ENCODE assay signal across 11 cellular contexts in genomic region chr2:65070856-65071255, GRCh38. TPM values are rescaled to one million over a fixed set of nuclear protein-coding genes. Genes with fewer than 3 reads are reported as not detected.
DNase-seq lines count a peak whose midpoint lies in the region; ATAC-seq and TF ChIP-seq lines count a peak whose summit lies in the region.
"Had no signal": no experiment of that assay in that cellular context is flagged by ENCODE, and none has a peak within 500 bp of the region (broad histone marks: within the 10 kb centered on the region; RNA-seq: fewer than 3 reads in every experiment).

No MANE protein-coding gene starts in this region.

- H3K4me1 Mint-ChIP-seq in HFFc6 (ENCODE audit: low read depth) (peaks cover 48% of the 10 kb centered on the region), chondrocyte (ENCODE audit: low read depth) (peaks cover 35% of the 10 kb centered on the region)

- no peaks in the 10 kb centered on the region for H3K9me3 ChIP-seq in BLaER1 treated with 17β-estradiol and CSF1 and Interleukin-3, amounts not matched to agents 10 nM and 100 nM (replicated peaks in 1 of 11)
- no peaks in the 10 kb centered on the region for H3K9me3 ChIP-seq in neutrophil

- peaks cover 51 to 72% (median 55%) of the 10 kb centered on the region in 10 experiments for H3K4me1 ChIP-seq in BLaER1 treated with 17β-estradiol and CSF1 and Interleukin-3, amounts not matched to agents 10 nM and 100 nM
- H3K4me1 ChIP-seq in neutrophil (ENCODE audit: control insufficient read depth in 1 of 2, insufficient read depth in 1 of 2, low read depth in 1 of 2, low read length in 1 of 2) = peaks cover 11 to 13% of the 10 kb centered on the region in 2 experiments

- H3K36me3 Mint-ChIP-seq in HFFc6 (ENCODE audit: low read depth) (peaks cover 15% of the 10 kb centered on the region), chondrocyte (ENCODE audit: low read depth) (peaks cover 13% of the 10 kb centered on the region)
- H3K36me3 Mint-ChIP-seq: activated CD8-positive, alpha-beta memory T cell treated with anti-CD3 and anti-CD28 coated beads, Interleukin-2, amount 10 ng/mL, durations not matched to agents 7 days and 5 days had no signal

- H3K36me3 ChIP-seq in BLaER1 treated with 17β-estradiol and CSF1 and Interleukin-3, amounts not matched to agents 10 nM and 100 nM = peaks cover 51 to 67% (median 65%) of the 10 kb centered on the region in 11 experiments
- H3K36me3 ChIP-seq in neutrophil = peaks cover 47% of the 10 kb centered on the region

- H3K9ac ChIP-seq in BLaER1 treated with 17β-estradiol and CSF1 and Interleukin-3, amounts not matched to agents 10 nM and 100 nM = peak overlapping the region in 9 of 11 experiments; percentile 0 to 60 (median 34); a peak in 10 of 22 replicates

- TF ChIP-seq CTCF in HFFc6 (IDR thresholded peaks at IDR 0.05) (no peak), chondrocyte (IDR thresholded peaks at IDR 0.05) (no peak), neutrophil (IDR thresholded peaks at IDR 0.05) (no peak)

- H3K27me3 ChIP-seq in BLaER1 treated with 17β-estradiol and CSF1 and Interleukin-3, amounts not matched to agents 10 nM and 100 nM = no peaks in the 10 kb centered on the region
- no peaks in the 10 kb centered on the region for H3K27me3 ChIP-seq in neutrophil

- H3K27me3 Mint-ChIP-seq in HFFc6 (ENCODE audit: insufficient read depth) (peaks cover 2% of the 10 kb centered on the region), chondrocyte (ENCODE audit: low read depth) (no peaks in the 10 kb centered on the region)
- H3K27me3 Mint-ChIP-seq: activated CD8-positive, alpha-beta memory T cell treated with anti-CD3 and anti-CD28 coated beads, Interleukin-2, amount 10 ng/mL, durations not matched to agents 7 days and 5 days had no signal

- H3K27ac ChIP-seq in BLaER1 treated with 17β-estradiol and CSF1 and Interleukin-3, amounts not matched to agents 10 nM and 100 nM = peak overlapping the region in 10 of 11 experiments; percentile 21 to 76 (median 63); a peak in 16 of 22 replicates
- peak overlapping the region; percentile 13 for H3K27ac ChIP-seq in neutrophil

- H3K4me2 ChIP-seq in BLaER1 treated with 17β-estradiol and CSF1 and Interleukin-3, amounts not matched to agents 10 nM and 100 nM = peak overlapping the region; percentile 68 to 95 (median 82)

- H3K4me3 ChIP-seq in BLaER1 treated with 17β-estradiol and CSF1 and Interleukin-3, amounts not matched to agents 10 nM and 100 nM = no peak overlapping the region
- H3K4me3 ChIP-seq in neutrophil (ENCODE audit: low read depth in 1 of 2, low read length in 1 of 2) = no peak overlapping the region

- no peak for ATAC-seq in GM18861 (IDR thresholded peaks at IDR 0.05; ENCODE audit: unreplicated experiment)
- ATAC-seq: activated CD8-positive, alpha-beta memory T cell treated with anti-CD3 and anti-CD28 coated beads, Interleukin-2, amount 10 ng/mL, durations not matched to agents 7 days and 5 days had no signal

- H3K9me3 Mint-ChIP-seq in HFFc6 = no peaks in the 10 kb centered on the region
- H3K9me3 Mint-ChIP-seq in chondrocyte (ENCODE audit: low read depth) = no peaks in the 10 kb centered on the region

- H3K4me3 Mint-ChIP-seq in HFFc6 = peak overlapping the region; percentile 29; the same call in 1 of the 2 replicates
- H3K4me3 Mint-ChIP-seq in chondrocyte (ENCODE audit: unreplicated experiment) = no peak overlapping the region
- H3K4me3 Mint-ChIP-seq: activated CD8-positive, alpha-beta memory T cell treated with anti-CD3 and anti-CD28 coated beads, Interleukin-2, amount 10 ng/mL, durations not matched to agents 7 days and 5 days had no signal

- DNase-seq in HFFc6 = no peak
- DNase-seq in chondrocyte (ENCODE audit: low spot score) = no peak
- DNase-seq in NCI-H510A (lab: John Stamatoyannopoulos, UW) = no peak
- no peak for DNase-seq in NCI-H524 treated with DMSO at 0.1 percent for 48 hours (lab: John Stamatoyannopoulos, UW)
- DNase-seq in NOMO-1 (lab: John Stamatoyannopoulos, UW; ENCODE audit: unreplicated experiment in 2 of 2) = no peak
- DNase-seq: activated CD8-positive, alpha-beta memory T cell treated with anti-CD3 and anti-CD28 coated beads, Interleukin-2, amount 10 ng/mL, durations not matched to agents 7 days and 5 days; NCI-H1092 treated with DMSO at 0.1 percent for 48 hours; stimulated activated CD4-positive, alpha-beta T cell treated with anti-CD3 and anti-CD28 coated beads, Interleukin-12 subunit alpha, Interleukin-12 subunit beta, amount 100 ng/mL, for 4 hours had no signal

- peaks cover 14 to 77% (median 53%) of the 10 kb centered on the region in 11 experiments; a peak in 21 of 22 replicates for H4K20me1 ChIP-seq in BLaER1 treated with 17β-estradiol and CSF1 and Interleukin-3, amounts not matched to agents 10 nM and 100 nM

- peak overlapping the region; percentile 84 for H3K27ac Mint-ChIP-seq in HFFc6
- H3K27ac Mint-ChIP-seq in chondrocyte (ENCODE audit: unreplicated experiment) = peak overlapping the region; percentile 94
- H3K27ac Mint-ChIP-seq: activated CD8-positive, alpha-beta memory T cell treated with anti-CD3 and anti-CD28 coated beads, Interleukin-2, amount 10 ng/mL, durations not matched to agents 7 days and 5 days had no signal

RNA-seq across cellular contexts. Expression of gene CEP68, which starts 14.6 kb away (rescaled TPM):
- 1 to 10 TPM; 5.7 to 9.7 (median 7.1) TPM for total RNA-seq in HFFc6 (2021; fragmentation: NEBNext Ultra II Directional; extraction: Animal tissue kit (Norgen Biotek cat#: 25700))
- 9.0 to 13.0 TPM (median 12.2 TPM) in 3 replicates for total RNA-seq in chondrocyte

RNA-seq across cellular contexts. Expression of gene RAB1A, which starts 59.0 kb away (rescaled TPM):
- total RNA-seq in HFFc6 (2021; fragmentation: NEBNext Ultra II Directional; extraction: Animal tissue kit (Norgen Biotek cat#: 25700)) = 100 to 1,000 TPM; 204 to 230 (median 222) TPM
- total RNA-seq in chondrocyte = 183 to 202 TPM (median 192 TPM) in 3 replicates
